Comparison of ENCODE assay signal across 7 cellular contexts in the genomic region with DNA sequence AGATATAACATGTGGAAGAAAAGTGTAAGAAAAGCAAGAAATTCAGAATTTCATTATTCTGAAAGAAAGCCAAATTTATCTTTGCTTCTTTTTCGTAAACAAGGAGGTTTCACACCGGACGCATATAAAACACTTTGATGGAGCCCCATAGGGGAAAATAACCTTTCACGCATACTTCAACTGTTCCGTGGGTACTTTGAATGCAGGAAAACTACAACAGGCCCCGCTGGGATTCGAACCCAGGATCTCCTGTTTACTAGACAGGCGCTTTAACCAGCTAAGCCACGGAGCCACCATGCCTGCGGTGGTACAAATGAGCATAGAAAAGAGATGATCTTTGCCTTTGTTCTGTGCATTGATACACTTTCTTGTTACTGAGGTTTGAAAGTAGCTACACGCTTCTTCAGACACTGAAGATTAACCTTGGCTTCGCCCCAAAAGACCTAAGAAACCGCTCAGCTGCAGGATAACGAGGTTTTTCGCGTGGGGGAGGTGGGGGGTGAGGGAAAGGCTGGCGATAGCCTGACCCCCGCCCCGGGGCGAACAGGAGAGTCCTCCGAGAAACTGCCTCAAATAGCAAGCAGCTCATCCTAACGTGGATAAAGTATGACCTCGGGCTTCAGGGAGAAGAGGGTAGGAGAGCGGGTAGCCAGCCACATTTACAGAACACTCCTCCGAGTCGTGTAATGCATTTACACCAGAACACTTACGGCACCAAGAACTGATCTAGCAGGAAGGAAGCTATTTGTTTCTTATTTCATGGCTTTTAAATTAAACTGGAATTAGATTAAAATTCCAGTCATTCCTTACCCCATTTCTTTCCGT. TPM values are rescaled to one million over a fixed set of nuclear protein-coding genes. Genes with fewer than 3 reads are reported as not detected.
DNase-seq lines count a peak whose midpoint lies in the region; ATAC-seq and TF ChIP-seq lines count a peak whose summit lies in the region.

No MANE protein-coding gene starts in this region.

- ATAC-seq in GM18511 (IDR thresholded peaks at IDR 0.05; ENCODE audit: unreplicated experiment), result peak; percentile 37
- ATAC-seq in activated T-helper 17 cell treated with anti-CD3 and anti-CD28 coated beads, Interleukin-2, amount 50 U/mL, for 72 hours (replicated peaks), result peak; percentile 52
- peak; percentile 66 to 77 for ATAC-seq in natural killer cell treated with Interleukin-12 subunit alpha and Interleukin-12 subunit beta and Interleukin-15 and Interleukin-18, amount 100 ng/mL, for 72 hours

- H3K9me3 ChIP-seq in Loucy (ENCODE audit: insufficient read depth, low read depth, low read length), result no peaks in the 10 kb centered on the region

- peaks cover 3% of the 10 kb centered on the region for H3K9me3 Mint-ChIP-seq in activated T-helper 17 cell treated with anti-CD3 and anti-CD28 coated beads, Interleukin-2, amount 50 U/mL, for 72 hours
- H3K9me3 Mint-ChIP-seq in natural killer cell treated with Interleukin-12 subunit alpha and Interleukin-12 subunit beta and Interleukin-15 and Interleukin-18, amount 100 ng/mL, for 72 hours, result no peaks in the 10 kb centered on the region

- H3K4me3 Mint-ChIP-seq in activated T-helper 17 cell treated with anti-CD3 and anti-CD28 coated beads, Interleukin-2, amount 50 U/mL, for 72 hours, result peak overlapping the region; percentile 89
- peak overlapping the region; percentile 99 for H3K4me3 Mint-ChIP-seq in natural killer cell treated with Interleukin-12 subunit alpha and Interleukin-12 subunit beta and Interleukin-15 and Interleukin-18, amount 100 ng/mL, for 72 hours

- DNase-seq in RPMI8226 (peak; percentile 97), fibroblast of pulmonary artery (ENCODE audit: low read depth) (peak; percentile 93)
- peak; percentile 89 for DNase-seq in natural killer cell treated with Interleukin-12 subunit alpha and Interleukin-12 subunit beta and Interleukin-15 and Interleukin-18, amount 100 ng/mL, for 72 hours (ENCODE audit: low spot score)
- peak; percentile 79 to 94 (median 89) for DNase-seq in stimulated activated naive CD4-positive, alpha-beta T cell (lab: John Stamatoyannopoulos, UW)

- peaks cover 24% of the 10 kb centered on the region for H3K4me1 ChIP-seq in Loucy (ENCODE audit: insufficient read depth, low read length, poor library complexity, severe bottlenecking)

- no peaks in the 10 kb centered on the region for H3K27me3 Mint-ChIP-seq in activated T-helper 17 cell treated with anti-CD3 and anti-CD28 coated beads, Interleukin-2, amount 50 U/mL, for 72 hours
- H3K27me3 Mint-ChIP-seq in natural killer cell treated with Interleukin-12 subunit alpha and Interleukin-12 subunit beta and Interleukin-15 and Interleukin-18, amount 100 ng/mL, for 72 hours, result no peaks in the 10 kb centered on the region

- peaks cover 27% of the 10 kb centered on the region for H3K4me1 Mint-ChIP-seq in activated T-helper 17 cell treated with anti-CD3 and anti-CD28 coated beads, Interleukin-2, amount 50 U/mL, for 72 hours
- peaks cover 38 to 39% of the 10 kb centered on the region in 2 donors for H3K4me1 Mint-ChIP-seq in natural killer cell treated with Interleukin-12 subunit alpha and Interleukin-12 subunit beta and Interleukin-15 and Interleukin-18, amount 100 ng/mL, for 72 hours (ENCODE audit: low read depth in 2 of 2)

- no peaks in the 10 kb centered on the region for H3K9me2 ChIP-seq in Loucy (replicated peaks; ENCODE audit: low read depth, low read length)

- peak overlapping the region; percentile 98 for H3K4me3 ChIP-seq in Loucy (ENCODE audit: low read length, poor library complexity, severe bottlenecking)
- H3K4me3 ChIP-seq in fibroblast of pulmonary artery (replicated peaks; ENCODE audit: low read depth, low read length), result peak overlapping the region; percentile 67

- no peaks in the 10 kb centered on the region for H3K36me3 ChIP-seq in Loucy (ENCODE audit: insufficient read depth, low read length)

- H3K27me3 ChIP-seq in Loucy (ENCODE audit: insufficient read depth, low read length, poor library complexity, severe bottlenecking), result no peaks in the 10 kb centered on the region

- no peak for TF ChIP-seq CTCF in Loucy (conservative IDR thresholded peaks at IDR 0.05; ENCODE audit: low read length)
- no peak for TF ChIP-seq CTCF in fibroblast of pulmonary artery (IDR thresholded peaks at IDR 0.05; ENCODE audit: low read length, missing control alignments)

- peak overlapping the region; percentile 97 for H3K9ac ChIP-seq in Loucy (ENCODE audit: low read depth, low read length, poor library complexity, severe bottlenecking)

- peak overlapping the region; percentile 97 for H3K27ac Mint-ChIP-seq in activated T-helper 17 cell treated with anti-CD3 and anti-CD28 coated beads, Interleukin-2, amount 50 U/mL, for 72 hours
- peak overlapping the region; percentile 95 to 99 for H3K27ac Mint-ChIP-seq in natural killer cell treated with Interleukin-12 subunit alpha and Interleukin-12 subunit beta and Interleukin-15 and Interleukin-18, amount 100 ng/mL, for 72 hours

- no peaks in the 10 kb centered on the region for H4K20me1 ChIP-seq in Loucy (ENCODE audit: insufficient read depth, low read length, poor library complexity, severe bottlenecking)

- H3K79me2 ChIP-seq in Loucy (ENCODE audit: insufficient read depth, low read length), result no peaks in the 10 kb centered on the region

- peaks cover 22% of the 10 kb centered on the region for H3K36me3 Mint-ChIP-seq in activated T-helper 17 cell treated with anti-CD3 and anti-CD28 coated beads, Interleukin-2, amount 50 U/mL, for 72 hours (ENCODE audit: low read depth)
- H3K36me3 Mint-ChIP-seq in natural killer cell treated with Interleukin-12 subunit alpha and Interleukin-12 subunit beta and Interleukin-15 and Interleukin-18, amount 100 ng/mL, for 72 hours, result no peaks in the 10 kb centered on the region

- H2AFZ ChIP-seq in Loucy (ENCODE audit: low read length), result peak overlapping the region; percentile 98

- H3K4me2 ChIP-seq in Loucy (ENCODE audit: low read depth, low read length, poor library complexity, severe bottlenecking), result peak overlapping the region; percentile 77

- peaks cover 25% of the 10 kb centered on the region for H3F3A ChIP-seq in Loucy (ENCODE audit: low read depth)

RNA-seq across cellular contexts. Expression of gene HMGN4, which starts 5.3 kb away (rescaled TPM):
- total RNA-seq in activated T-helper 17 cell treated with anti-CD3 and anti-CD28 coated beads, Interleukin-2, amount 50 U/mL, for 72 hours, result 10 to 100 TPM; 84.3 to 90.3 TPM
- 10 to 100 TPM; 79.8 to 91.9 TPM for total RNA-seq in natural killer cell treated with Interleukin-12 subunit alpha and Interleukin-12 subunit beta and Interleukin-15 and Interleukin-18, amount 100 ng/mL, for 72 hours

RNA-seq across cellular contexts. Expression of gene BTN1A1, which starts 32.8 kb away (rescaled TPM):
- under 1 TPM in 1 of 2 donors, not detected in 1; 0.21 TPM for total RNA-seq in activated T-helper 17 cell treated with anti-CD3 and anti-CD28 coated beads, Interleukin-2, amount 50 U/mL, for 72 hours
- not detected for total RNA-seq in natural killer cell treated with Interleukin-12 subunit alpha and Interleukin-12 subunit beta and Interleukin-15 and Interleukin-18, amount 100 ng/mL, for 72 hours

Comparison
In these comparisons a context has a peak if more than half of its experiments do, and no peak if none do; other contexts are left out.
1. Peak in every context shown above with its lines: DNase-seq, ATAC-seq and H3K4me3 ChIP-seq.